In genomic region chr1:65148178-65148547, GRCh38 we compare ENCODE assay signal across 8 cellular contexts. TPM values are rescaled to one million over a fixed set of nuclear protein-coding genes. Genes with fewer than 3 reads are reported as not detected.
DNase-seq lines count a peak whose midpoint lies in the region; ATAC-seq and TF ChIP-seq lines count a peak whose summit lies in the region.
"Not testable (repeated sequence)": the region's sequence is repeated elsewhere in the genome, so short reads cannot be mapped to it uniquely, and the experiment has no call there.

AK4 (plus strand) TSS chr1:65148203; CDS start chr1:65148408, 205 bp downstream.

- H3K4me1 Mint-ChIP-seq in activated T-helper 2 cell treated with anti-CD3 and anti-CD28 coated beads, Interferon-gamma antibody, Interleukin-2, Interleukin-4, amounts not matched to agents 10 μg/mL and 5 μg/mL and 100 μg/mL, durations not matched to agents 14 hours and 24 hours and 36 hours (ENCODE audit: low read depth): peaks cover 38% of the 10 kb centered on the region

- H3K27ac ChIP-seq in epithelial cell of prostate: peak within 1 kb of the TSS; percentile 52

- not testable (repeated sequence) for TF ChIP-seq POLR2A in NB4 (IDR thresholded peaks at IDR 0.05; ENCODE audit: extremely low read depth, insufficient read length); lower leg skin (IDR thresholded peaks at IDR 0.05)

- peak; percentile 15 for ATAC-seq in GM19351 (IDR thresholded peaks at IDR 0.05; ENCODE audit: unreplicated experiment)
- ATAC-seq in HG02938 (IDR thresholded peaks at IDR 0.05; ENCODE audit: unreplicated experiment): peak; percentile 4

- DNase-seq in AG09309 (ENCODE audit: low read depth); NB4 (ENCODE audit: low read depth); activated T-helper 2 cell treated with anti-CD3 and anti-CD28 coated beads, Interferon-gamma antibody, Interleukin-2, Interleukin-4, amounts not matched to agents 10 μg/mL and 5 μg/mL and 100 μg/mL, durations not matched to agents 14 hours and 24 hours and 36 hours (ENCODE audit: low spot score); epithelial cell of prostate (ENCODE audit: low read depth, low spot score); lower leg skin (ENCODE audit: low spot score in 2 of 2); retinal pigment epithelial cell (ENCODE audit: low read depth): not testable (repeated sequence)

- WGBS in lower leg skin, 2 donors: 0% methylated on average over 5 to 11 of the region's 33 CpGs

- H3K36me3 Mint-ChIP-seq in activated T-helper 2 cell treated with anti-CD3 and anti-CD28 coated beads, Interferon-gamma antibody, Interleukin-2, Interleukin-4, amounts not matched to agents 10 μg/mL and 5 μg/mL and 100 μg/mL, durations not matched to agents 14 hours and 24 hours and 36 hours (ENCODE audit: low read depth): peaks cover 38% of the 10 kb centered on the region

- not testable (repeated sequence) for TF ChIP-seq CTCF in AG09309 (IDR thresholded peaks at IDR 0.05; ENCODE audit: control insufficient read depth, insufficient read depth, low read depth, low read length, missing control alignments); NB4 (IDR thresholded peaks at IDR 0.05; ENCODE audit: low read depth, low read length); lower leg skin (IDR thresholded peaks at IDR 0.05); retinal pigment epithelial cell (conservative IDR thresholded peaks at IDR 0.05; ENCODE audit: low read depth, low read length)

- intact Hi-C loops in activated T-helper 2 cell treated with anti-CD3 and anti-CD28 coated beads, Interferon-gamma antibody, Interleukin-2, Interleukin-4, amounts not matched to agents 10 μg/mL and 5 μg/mL and 100 μg/mL, durations not matched to agents 14 hours and 24 hours and 36 hours (cut with micrococcal nuclease): loop anchor here (2.0 to 10.0 kb wide), 4 partner anchors 61 to 537 kb away; partner anchors contain the start of gene JAK1
- intact Hi-C loops in lower leg skin (cut with DNase I; ENCODE audit: low total_unique reads): not testable (repeated sequence)

- peak within 1 kb of the TSS; percentile 76 for H3K4me3 ChIP-seq in AG09309 (ENCODE audit: control insufficient read depth, low read depth, low read length)
- H3K4me3 ChIP-seq in NB4 (ENCODE audit: low read depth, low read length): peak within 1 kb of the TSS; percentile 38
- peak within 1 kb of the TSS; percentile 47 for H3K4me3 ChIP-seq in lower leg skin (ENCODE audit: low read depth, poor library complexity, severe bottlenecking)
- H3K4me3 ChIP-seq in retinal pigment epithelial cell (ENCODE audit: low read length): peak within 1 kb of the TSS; percentile 65

- peaks cover 14% of the 10 kb centered on the region for H3K27me3 Mint-ChIP-seq in activated T-helper 2 cell treated with anti-CD3 and anti-CD28 coated beads, Interferon-gamma antibody, Interleukin-2, Interleukin-4, amounts not matched to agents 10 μg/mL and 5 μg/mL and 100 μg/mL, durations not matched to agents 14 hours and 24 hours and 36 hours (ENCODE audit: low read depth)

- not testable (repeated sequence) for H3K9me3 Mint-ChIP-seq in activated T-helper 2 cell treated with anti-CD3 and anti-CD28 coated beads, Interferon-gamma antibody, Interleukin-2, Interleukin-4, amounts not matched to agents 10 μg/mL and 5 μg/mL and 100 μg/mL, durations not matched to agents 14 hours and 24 hours and 36 hours

- H3K4me3 Mint-ChIP-seq in activated T-helper 2 cell treated with anti-CD3 and anti-CD28 coated beads, Interferon-gamma antibody, Interleukin-2, Interleukin-4, amounts not matched to agents 10 μg/mL and 5 μg/mL and 100 μg/mL, durations not matched to agents 14 hours and 24 hours and 36 hours (ENCODE audit: low read depth): peak within 1 kb of the TSS; percentile 90

- peak within 1 kb of the TSS; percentile 88 for H3K27ac Mint-ChIP-seq in activated T-helper 2 cell treated with anti-CD3 and anti-CD28 coated beads, Interferon-gamma antibody, Interleukin-2, Interleukin-4, amounts not matched to agents 10 μg/mL and 5 μg/mL and 100 μg/mL, durations not matched to agents 14 hours and 24 hours and 36 hours

RNA-seq across cellular contexts. Expression of gene AK4, which starts in this region (rescaled TPM):
- 108 and 109 TPM in 2 replicates for total RNA-seq in activated T-helper 2 cell treated with anti-CD3 and anti-CD28 coated beads, Interferon-gamma antibody, Interleukin-2, Interleukin-4, amounts not matched to agents 10 μg/mL and 5 μg/mL and 100 μg/mL, durations not matched to agents 14 hours and 24 hours and 36 hours
- total RNA-seq in lower leg skin: 10 to 100 TPM; 39.9 to 83.2 (median 49.0) TPM
